12 cellular contexts compared by ENCODE assay signal in the genomic region with DNA sequence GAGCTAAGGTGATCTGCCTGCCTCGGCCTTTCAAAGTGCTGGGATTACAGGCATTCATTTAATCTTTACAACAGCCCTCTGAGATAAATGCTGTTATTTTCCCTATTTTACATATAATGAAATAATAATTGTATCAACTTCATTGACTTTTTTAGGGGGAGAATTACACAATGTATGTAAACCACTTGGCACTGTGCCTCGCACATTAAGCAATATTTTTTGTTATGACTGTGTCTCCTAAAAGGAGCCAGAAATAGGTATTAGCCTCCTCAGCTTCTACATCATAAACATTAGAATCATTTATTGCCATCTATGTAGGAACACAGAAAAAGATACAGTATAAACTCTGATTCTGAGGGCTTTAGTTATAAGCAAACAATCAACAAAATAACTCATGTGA.
A peak's percentile ranks its signal among the peaks of the same experiment; 100 is the strongest.
DNase-seq lines count a peak whose midpoint lies in the region; ATAC-seq and TF ChIP-seq lines count a peak whose summit lies in the region.
"Had no signal": no experiment of that assay in that cellular context is flagged by ENCODE, and none has a peak within 500 bp of the region (broad histone marks: within the 10 kb centered on the region; RNA-seq: fewer than 3 reads in every experiment).

No MANE protein-coding gene starts in this region.

- H4K20me1 ChIP-seq in BLaER1 treated with 17β-estradiol and CSF1 and Interleukin-3, amounts not matched to agents 10 nM and 100 nM: no peaks in the 10 kb centered on the region

- no peaks in the 10 kb centered on the region for H3K9me3 Mint-ChIP-seq in stimulated activated naive B cell treated with anti-CD40 and anti-IgM and Interleukin-4, amounts not matched to agents 10 μg/mL and 1 μg/mL and 100 μg/mL, for 72 hours
- H3K9me3 Mint-ChIP-seq: activated B cell treated with CpG ODN at 0.5 μM for 24 hours, H9 had no signal

- H3K4me3 ChIP-seq in BLaER1 treated with 17β-estradiol and CSF1 and Interleukin-3, amounts not matched to agents 10 nM and 100 nM: peak overlapping the region in 1 of 10 experiments; percentile 71; a peak in 1 of 20 replicates
- no peak overlapping the region for H3K4me3 ChIP-seq in fibroblast of mammary gland (ENCODE audit: control insufficient read depth, low read depth, low read length)

- no peaks in the 10 kb centered on the region for H3K9me3 ChIP-seq in BLaER1 treated with 17β-estradiol and CSF1 and Interleukin-3, amounts not matched to agents 10 nM and 100 nM (replicated peaks in 1 of 11)
- H3K9me3 ChIP-seq: heart right ventricle had no signal

- ATAC-seq in stimulated activated naive B cell treated with anti-CD40 and anti-IgM and Interleukin-4, amounts not matched to agents 10 μg/mL and 1 μg/mL and 100 μg/mL, for 72 hours (replicated peaks): no peak
- no peak for ATAC-seq in GM18907 (IDR thresholded peaks at IDR 0.05; ENCODE audit: unreplicated experiment)

- H3K36me3 Mint-ChIP-seq in stimulated activated naive B cell treated with anti-CD40 and anti-IgM and Interleukin-4, amounts not matched to agents 10 μg/mL and 1 μg/mL and 100 μg/mL, for 72 hours: no peaks in the 10 kb centered on the region

- no peak overlapping the region for H3K27ac Mint-ChIP-seq in stimulated activated naive B cell treated with anti-CD40 and anti-IgM and Interleukin-4, amounts not matched to agents 10 μg/mL and 1 μg/mL and 100 μg/mL, for 72 hours

- H3K9ac ChIP-seq in BLaER1 treated with 17β-estradiol and CSF1 and Interleukin-3, amounts not matched to agents 10 nM and 100 nM: peak overlapping the region in 4 of 11 experiments; percentile 77 to 95 (median 87); a peak in 4 of 22 replicates

- no peaks in the 10 kb centered on the region for H3K27me3 ChIP-seq in BLaER1 treated with 17β-estradiol and CSF1 and Interleukin-3, amounts not matched to agents 10 nM and 100 nM
- H3K27me3 ChIP-seq: heart right ventricle had no signal

- H3K4me1 ChIP-seq in BLaER1 treated with 17β-estradiol and CSF1 and Interleukin-3, amounts not matched to agents 10 nM and 100 nM: peaks cover 12 to 21% (median 15%) of the 10 kb centered on the region in 10 experiments

- H3K27me3 Mint-ChIP-seq in stimulated activated naive B cell treated with anti-CD40 and anti-IgM and Interleukin-4, amounts not matched to agents 10 μg/mL and 1 μg/mL and 100 μg/mL, for 72 hours: peaks cover 0 to 6% of the 10 kb centered on the region in 2 donors
- H3K27me3 Mint-ChIP-seq: activated B cell treated with CpG ODN at 0.5 μM for 24 hours had no signal

- H3K4me1 Mint-ChIP-seq in stimulated activated naive B cell treated with anti-CD40 and anti-IgM and Interleukin-4, amounts not matched to agents 10 μg/mL and 1 μg/mL and 100 μg/mL, for 72 hours: peaks cover 6 to 9% of the 10 kb centered on the region in 2 donors

- H3K27ac ChIP-seq in BLaER1 treated with 17β-estradiol and CSF1 and Interleukin-3, amounts not matched to agents 10 nM and 100 nM: peak overlapping the region in 8 of 11 experiments; percentile 57 to 94 (median 82); a peak in 16 of 22 replicates

- peak overlapping the region in 1 of 2 donors; percentile 46 for H3K4me3 Mint-ChIP-seq in stimulated activated naive B cell treated with anti-CD40 and anti-IgM and Interleukin-4, amounts not matched to agents 10 μg/mL and 1 μg/mL and 100 μg/mL, for 72 hours

- H3K36me3 ChIP-seq in BLaER1 treated with 17β-estradiol and CSF1 and Interleukin-3, amounts not matched to agents 10 nM and 100 nM: peaks cover 0 to 6% (median 0%) of the 10 kb centered on the region in 11 experiments; a peak in 1 of 22 replicates

- peak overlapping the region; percentile 76 to 94 (median 83); a peak in 21 of 22 replicates for H3K4me2 ChIP-seq in BLaER1 treated with 17β-estradiol and CSF1 and Interleukin-3, amounts not matched to agents 10 nM and 100 nM

- no peak for TF ChIP-seq CTCF in fibroblast of mammary gland (conservative IDR thresholded peaks at IDR 0.05; ENCODE audit: control insufficient read depth, insufficient read depth, low read depth, low read length)

- peak; percentile 31 for DNase-seq in EL
- peak; percentile 23 for DNase-seq in SKM-1 (lab: John Stamatoyannopoulos, UW; ENCODE audit: unreplicated experiment)
- DNase-seq in fibroblast of mammary gland (ENCODE audit: low read depth): peak; percentile 72
- no peak for DNase-seq in stimulated activated naive B cell treated with anti-CD40 and anti-IgM and Interleukin-4, amounts not matched to agents 10 μg/mL and 1 μg/mL and 100 μg/mL, for 72 hours
- no peak for DNase-seq in iPS-NIHi11 (ENCODE audit: low spot score)
- no peak for DNase-seq in retina
- DNase-seq: activated B cell treated with CpG ODN at 0.5 μM for 24 hours; H9; heart right ventricle; stimulated activated CD4-positive, alpha-beta T cell treated with anti-CD3 and anti-CD28 coated beads, Interleukin-4, amount 100 ng/mL, for 4 hours had no signal

Comparison
In these comparisons a context has a peak if more than half of its experiments do, and no peak if none do; other contexts are left out.
1. DNase-seq: peak in EL (single experiment), SKM-1 (single experiment) and fibroblast of mammary gland (single experiment); none in stimulated activated naive B cell treated with anti-CD40 and anti-IgM and Interleukin-4, amounts not matched to agents 10 μg/mL and 1 μg/mL and 100 μg/mL, for 72 hours (single experiment), iPS-NIHi11 (single experiment) and retina (single experiment).